ENCODE assay signal across 21 cellular contexts in the genomic region with DNA sequence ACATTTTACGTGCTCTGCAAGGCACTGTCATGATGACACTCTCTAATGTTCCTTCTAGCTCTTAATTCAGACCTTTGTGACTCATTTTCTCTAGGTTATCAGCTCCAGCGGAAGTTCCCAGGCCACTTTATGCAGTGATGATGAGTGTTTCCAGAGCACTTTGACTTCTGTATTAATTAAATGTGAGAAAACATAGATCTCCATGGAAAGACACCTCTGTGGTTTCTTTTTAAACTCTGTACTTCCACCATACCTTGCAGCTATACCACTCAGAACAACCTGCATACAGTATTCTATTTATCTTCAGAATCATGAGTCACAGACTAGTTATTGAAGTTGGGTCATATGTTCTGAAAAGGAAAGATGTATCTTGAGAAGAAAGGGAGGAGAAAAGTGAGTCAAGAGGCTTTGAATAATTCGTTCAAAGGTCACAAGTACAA.
"Had no signal": no experiment of that assay in that cellular context is flagged by ENCODE, and none has a peak within 500 bp of the region (broad histone marks: within the 10 kb centered on the region; RNA-seq: fewer than 3 reads in every experiment).

No MANE protein-coding gene starts in this region.

- DNase-seq: activated CD4-positive, alpha-beta memory T cell treated with anti-CD3 and anti-CD28 coated beads, Interleukin-2, amount 10 ng/mL, durations not matched to agents 7 days and 5 days; activated CD4-positive, alpha-beta T cell treated with anti-CD3 and anti-CD28 coated beads, Interleukin-2, amount 10 ng/mL, durations not matched to agents 24 days and 14 days; activated gamma-delta T cell treated with Interleukin-2 at 50 U/mL for 16 hours; activated T-cell treated with anti-CD3 and anti-CD28 coated beads for 4 hours; aorta; central memory CD4-positive, alpha-beta T cell; endodermal cell; foreskin fibroblast; hippocampal formation; mucosa of descending colon; naive B cell; nucleus accumbens; stimulated activated CD4-positive, alpha-beta T cell treated with anti-CD3 and anti-CD28 coated beads, Interleukin-4, amount 100 ng/mL, for 1 hour; stimulated activated naive CD4-positive, alpha-beta T cell; T-cell; testis had no signal

- H3K4me1 ChIP-seq: parathyroid adenoma, testis had no signal

- H3K27ac ChIP-seq: coronary artery, parathyroid adenoma, testis, VCaP had no signal

- H3K27me3 ChIP-seq: testis had no signal

- ATAC-seq: activated CD4-positive, CD25-positive, alpha-beta regulatory T cell treated with anti-CD3 and anti-CD28 coated beads, Interleukin-2, amount 50 U/mL, for 24 hours; mucosa of descending colon; sciatic nerve; T-cell had no signal

- H3K9me3 ChIP-seq: mucosa of descending colon, testis had no signal

- H3K4me3 ChIP-seq: coronary artery, mucosa of descending colon, testis had no signal
